Comparison of ENCODE assay signal across 8 cellular contexts in genomic region chr9:61330342-61331092, GRCh38.
A peak's percentile ranks its signal among the peaks of the same experiment; 100 is the strongest.
DNase-seq lines count a peak whose midpoint lies in the region; ATAC-seq and TF ChIP-seq lines count a peak whose summit lies in the region.
"Not testable (repeated sequence)": the region's sequence is repeated elsewhere in the genome, so short reads cannot be mapped to it uniquely, and the experiment has no call there.

No MANE protein-coding gene starts in this region.

- H3K4me3 ChIP-seq in ACC112 (ENCODE audit: low read depth, low read length) (peak overlapping the region; percentile 46; the same call in 1 of the 2 replicates), MG63 (peak overlapping the region; percentile 41), choroid plexus epithelial cell (ENCODE audit: low read depth, low read length) (peak overlapping the region; percentile 45), iPS-18c (ENCODE audit: insufficient read depth, low read depth, low read length) (0 out of 2 replicates have a peak overlapping the region, but pooled peaks have one; percentile 28), neural progenitor cell (peak overlapping the region; percentile 34), spleen (peak overlapping the region in 4 of 8 donors; percentile 24 to 58 (median 30))

- H3K27ac ChIP-seq in ACC112 (ENCODE audit: low read depth, low read length); neural progenitor cell: not testable (repeated sequence)
- H3K27ac ChIP-seq in spleen = peak overlapping the region in 2 of 8 donors; percentile 15 to 61

- intact Hi-C loops in Right ventricle myocardium inferior (cut with DNase I); spleen (cut with DNase I; ENCODE audit: low total_unique reads): not testable (repeated sequence)

- not testable (repeated sequence) for H3K36me3 ChIP-seq in ACC112 (ENCODE audit: insufficient read depth, low read length); MG63; neural progenitor cell; spleen

- H3K4me2 ChIP-seq in neural progenitor cell = peak overlapping the region; percentile 31

- not testable (repeated sequence) for H3K9me3 Mint-ChIP-seq in activated naive CD4-positive, alpha-beta T cell treated with anti-CD3 and anti-CD28 coated beads, Interleukin-2, amount 10 ng/mL, durations not matched to agents 7 days and 5 days; neural progenitor cell

- H2AFZ ChIP-seq in ACC112 (ENCODE audit: low read length, unreplicated experiment); neural progenitor cell (replicated peaks): not testable (repeated sequence)

- TF ChIP-seq POLR2A in spleen (IDR thresholded peaks at IDR 0.05) = not testable (repeated sequence)

- H4K20me1 ChIP-seq in neural progenitor cell (ENCODE audit: low read depth) = not testable (repeated sequence)

- not testable (repeated sequence) for H3K4me3 Mint-ChIP-seq in activated naive CD4-positive, alpha-beta T cell treated with anti-CD3 and anti-CD28 coated beads, Interleukin-2, amount 10 ng/mL, durations not matched to agents 7 days and 5 days
- peak overlapping the region; percentile 80 for H3K4me3 Mint-ChIP-seq in neural progenitor cell

- CTCF ChIA-PET in activated naive CD4-positive, alpha-beta T cell treated with anti-CD3 and anti-CD28 coated beads, Interleukin-2, amount 10 ng/mL, durations not matched to agents 7 days and 5 days (lab: Charles Lee) = not testable (repeated sequence)

- not testable (repeated sequence) for H3K9ac ChIP-seq in neural progenitor cell

- H3K27ac Mint-ChIP-seq in activated naive CD4-positive, alpha-beta T cell treated with anti-CD3 and anti-CD28 coated beads, Interleukin-2, amount 10 ng/mL, durations not matched to agents 7 days and 5 days; neural progenitor cell: not testable (repeated sequence)

- not testable (repeated sequence) for H3K27me3 Mint-ChIP-seq in activated naive CD4-positive, alpha-beta T cell treated with anti-CD3 and anti-CD28 coated beads, Interleukin-2, amount 10 ng/mL, durations not matched to agents 7 days and 5 days; neural progenitor cell (ENCODE audit: insufficient read depth, low read depth)

- 0 to 5% (median 2%) methylated on average over 1 to 44 of the region's 75 CpGs for WGBS in spleen, 5 donors

- not testable (repeated sequence) for H3K27me3 ChIP-seq in ACC112 (ENCODE audit: insufficient read depth, low read length); MG63; neural progenitor cell; spleen (replicated peaks in 1 of 7)

- H3K79me2 ChIP-seq in ACC112 (ENCODE audit: control insufficient read depth, insufficient read depth, low read length, unreplicated experiment); neural progenitor cell (ENCODE audit: low read depth): not testable (repeated sequence)

- not testable (repeated sequence) for H3K9me3 ChIP-seq in MG63; iPS-18c (ENCODE audit: control insufficient read depth, insufficient read depth, low read length); neural progenitor cell (ENCODE audit: low read depth); spleen

- DNase-seq in MG63 = peak; percentile 22
- peak; percentile 25 for DNase-seq in activated naive CD4-positive, alpha-beta T cell treated with anti-CD3 and anti-CD28 coated beads, Interleukin-2, amount 10 ng/mL, durations not matched to agents 7 days and 5 days
- not testable (repeated sequence) for DNase-seq in choroid plexus epithelial cell (ENCODE audit: low read depth); neural progenitor cell (ENCODE audit: low spot score)
- DNase-seq in Right ventricle myocardium inferior (ENCODE audit: missing footprints) = peak; percentile 69
- DNase-seq in spleen = peak; percentile 61

- H3K4me1 Mint-ChIP-seq in activated naive CD4-positive, alpha-beta T cell treated with anti-CD3 and anti-CD28 coated beads, Interleukin-2, amount 10 ng/mL, durations not matched to agents 7 days and 5 days; neural progenitor cell: not testable (repeated sequence)

- H3F3A ChIP-seq in neural progenitor cell (ENCODE audit: low read depth) = not testable (repeated sequence)

- H3K36me3 Mint-ChIP-seq in activated naive CD4-positive, alpha-beta T cell treated with anti-CD3 and anti-CD28 coated beads, Interleukin-2, amount 10 ng/mL, durations not matched to agents 7 days and 5 days; neural progenitor cell: not testable (repeated sequence)

- TF ChIP-seq CTCF in choroid plexus epithelial cell (conservative IDR thresholded peaks at IDR 0.05; ENCODE audit: low read depth, low read length); neural progenitor cell (IDR thresholded peaks at IDR 0.05); spleen (IDR thresholded peaks at IDR 0.05 in 8 of 11, conservative IDR thresholded peaks at IDR 0.05 in 3 of 11): not testable (repeated sequence)

- not testable (repeated sequence) for H3K4me1 ChIP-seq in ACC112 (ENCODE audit: control insufficient read depth, insufficient read depth, low read length, unreplicated experiment); neural progenitor cell; spleen

- ATAC-seq in Right ventricle myocardium inferior = not testable (repeated sequence)
